29 cellular contexts compared by ENCODE assay signal in genomic region chr3:114510201-114510600, GRCh38.
"Had no signal": no experiment of that assay in that cellular context is flagged by ENCODE, and none has a peak within 500 bp of the region (broad histone marks: within the 10 kb centered on the region; RNA-seq: fewer than 3 reads in every experiment).

No MANE protein-coding gene starts in this region.

- H3K4me1 Mint-ChIP-seq: activated CD8-positive, alpha-beta memory T cell treated with anti-CD3 and anti-CD28 coated beads, Interleukin-2, amount 10 ng/mL, durations not matched to agents 7 days and 5 days had no signal

- H3K4me3 Mint-ChIP-seq: activated CD8-positive, alpha-beta memory T cell treated with anti-CD3 and anti-CD28 coated beads, Interleukin-2, amount 10 ng/mL, durations not matched to agents 7 days and 5 days; activated CD8-positive, alpha-beta T cell treated with anti-CD3 and anti-CD28 coated beads, Interleukin-2, amount 10 ng/mL, durations not matched to agents 7 days and 5 days; nephron progenitor cell; WTC11 had no signal

- H3K27me3 Mint-ChIP-seq: activated CD8-positive, alpha-beta memory T cell treated with anti-CD3 and anti-CD28 coated beads, Interleukin-2, amount 10 ng/mL, durations not matched to agents 7 days and 5 days had no signal

- H3K36me3 Mint-ChIP-seq: activated CD8-positive, alpha-beta memory T cell treated with anti-CD3 and anti-CD28 coated beads, Interleukin-2, amount 10 ng/mL, durations not matched to agents 7 days and 5 days; activated naive CD4-positive, alpha-beta T cell treated with anti-CD3 and anti-CD28 coated beads, Interleukin-2, amount 50 U/mL, for 72 hours; immature natural killer cell; WTC11 had no signal

- H3K27me3 ChIP-seq: body of pancreas, dorsolateral prefrontal cortex, pancreas, tibial nerve had no signal

- H3K4me1 ChIP-seq: prostate gland had no signal

- H3K9me3 ChIP-seq: body of pancreas, mucosa of descending colon, pancreas, prostate gland, tibial nerve had no signal

- H3K27ac ChIP-seq: body of pancreas, coronary artery, pancreas, prostate gland had no signal

- H3K9me3 Mint-ChIP-seq: activated T-helper 2 cell treated with anti-CD3 and anti-CD28 coated beads, Interferon-gamma antibody, Interleukin-2, Interleukin-4, amounts not matched to agents 10 μg/mL and 5 μg/mL and 100 μg/mL, durations not matched to agents 14 hours and 24 hours and 36 hours; immature natural killer cell; nephron progenitor cell; WTC11 had no signal

- ATAC-seq: activated CD8-positive, alpha-beta memory T cell treated with anti-CD3 and anti-CD28 coated beads, Interleukin-2, amount 10 ng/mL, durations not matched to agents 7 days and 5 days; activated CD8-positive, alpha-beta T cell treated with anti-CD3 and anti-CD28 coated beads, Interleukin-2, amount 10 ng/mL, durations not matched to agents 7 days and 5 days; activated naive CD4-positive, alpha-beta T cell treated with anti-CD3 and anti-CD28 coated beads, Interleukin-2, amount 50 U/mL, for 72 hours; body of pancreas; left colon; mucosa of descending colon; pancreas; WTC11 had no signal

- H3K36me3 ChIP-seq: pancreas, prostate gland, tibial nerve had no signal

- DNase-seq: activated CD8-positive, alpha-beta memory T cell treated with anti-CD3 and anti-CD28 coated beads, Interleukin-2, amount 10 ng/mL, durations not matched to agents 7 days and 5 days; activated CD8-positive, alpha-beta T cell treated with anti-CD3 and anti-CD28 coated beads, Interleukin-2, amount 10 ng/mL, durations not matched to agents 7 days and 5 days; activated naive CD4-positive, alpha-beta T cell; activated T-cell treated with anti-CD3 and anti-CD28 coated beads, Interleukin-2, amount 50 U/mL, for 48 hours; aorta; body of pancreas; cerebellar nuclear complex; effector memory CD4-positive, alpha-beta T cell; erythroblast; head of caudate nucleus; hypothalamus; immature natural killer cell; kidney; left colon; mucosa of descending colon; nephron progenitor cell; nucleus accumbens; pancreas; stimulated activated CD4-positive, alpha-beta T cell treated with anti-CD3 and anti-CD28 coated beads, Interleukin-15, amount 100 ng/mL, for 24 hours; stimulated activated CD4-positive, alpha-beta T cell treated with anti-CD3 and anti-CD28 coated beads, Interleukin-2, amount 100 ng/mL, for 24 hours; stimulated activated naive CD4-positive, alpha-beta T cell treated with Interleukin-2 at 50 U/mL for 16 hours; T-helper 2 cell had no signal

- FAIRE-seq: kidney, pancreas had no signal

- H3K4me3 ChIP-seq: body of pancreas, coronary artery, dorsolateral prefrontal cortex, mucosa of descending colon, pancreas, prostate gland, tibial nerve had no signal

- H3K27ac Mint-ChIP-seq: activated CD8-positive, alpha-beta memory T cell treated with anti-CD3 and anti-CD28 coated beads, Interleukin-2, amount 10 ng/mL, durations not matched to agents 7 days and 5 days; activated CD8-positive, alpha-beta T cell treated with anti-CD3 and anti-CD28 coated beads, Interleukin-2, amount 10 ng/mL, durations not matched to agents 7 days and 5 days; activated naive CD4-positive, alpha-beta T cell treated with anti-CD3 and anti-CD28 coated beads, Interleukin-2, amount 50 U/mL, for 72 hours; activated T-helper 2 cell treated with anti-CD3 and anti-CD28 coated beads, Interferon-gamma antibody, Interleukin-2, Interleukin-4, amounts not matched to agents 10 μg/mL and 5 μg/mL and 100 μg/mL, durations not matched to agents 14 hours and 24 hours and 36 hours; immature natural killer cell; nephron progenitor cell; WTC11 had no signal
